Comparison of ENCODE assay signal across 8 cellular contexts in the genomic region with DNA sequence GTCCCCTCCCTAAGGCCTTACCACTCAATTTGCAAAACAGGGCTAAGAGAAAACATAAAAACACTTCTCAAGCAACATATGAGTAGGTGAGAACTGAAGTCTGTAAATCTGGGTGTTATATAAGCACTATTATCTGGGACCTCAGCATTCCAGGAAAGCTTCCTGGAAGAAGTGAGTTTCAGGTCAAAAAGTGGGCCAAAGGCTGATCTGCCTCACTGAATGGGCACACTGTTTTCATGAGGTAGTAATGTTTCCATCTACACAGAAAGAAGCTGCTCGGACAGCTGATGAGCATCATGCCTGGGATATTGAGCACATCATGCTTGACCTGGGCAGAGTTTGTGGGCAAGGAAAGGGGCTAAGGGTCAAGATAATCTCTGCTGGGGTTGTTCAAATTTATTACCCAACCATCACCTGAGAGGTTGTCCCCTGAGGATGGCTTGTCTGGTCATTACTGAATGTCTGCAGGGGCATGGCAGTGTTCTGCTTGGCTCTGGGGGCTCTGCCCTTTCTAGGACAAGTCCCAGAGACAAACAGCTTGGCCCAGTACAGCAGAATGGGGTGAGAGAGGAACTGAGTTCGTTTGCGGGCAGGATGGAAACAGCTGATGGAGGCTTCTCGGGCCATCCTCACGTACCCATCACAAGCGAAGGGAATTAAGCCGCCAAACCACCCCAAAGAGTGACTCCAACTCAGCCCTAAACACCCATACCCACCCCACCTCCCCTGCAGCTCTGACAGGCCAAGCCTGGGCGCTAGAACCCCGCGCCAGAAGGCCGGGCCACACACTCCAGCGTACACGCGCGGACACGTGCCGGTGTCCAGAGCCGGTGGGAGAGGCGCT. TPM values are rescaled to one million over a fixed set of nuclear protein-coding genes. Genes with fewer than 3 reads are reported as not detected.
DNase-seq lines count a peak whose midpoint lies in the region; ATAC-seq and TF ChIP-seq lines count a peak whose summit lies in the region.

No MANE protein-coding gene starts in this region.

- intact Hi-C loops in activated CD4-positive, alpha-beta memory T cell treated with anti-CD3 and anti-CD28 coated beads for 36 hours (cut with micrococcal nuclease) = loop anchor here (1.0 to 5.0 kb wide), 6 partner anchors 18 to 218 kb away; a partner anchor contains a TSS
- intact Hi-C loops in left ventricle myocardium inferior (cut with micrococcal nuclease) = no loop called here

- peak overlapping the region; percentile 94 for H3K4me3 Mint-ChIP-seq in activated naive CD4-positive, alpha-beta T cell treated with anti-CD3 and anti-CD28 coated beads, Interleukin-2, amount 10 ng/mL, durations not matched to agents 7 days and 5 days
- H3K4me3 Mint-ChIP-seq in activated CD4-positive, alpha-beta memory T cell treated with anti-CD3 and anti-CD28 coated beads for 36 hours = peak overlapping the region; percentile 76
- peak overlapping the region; percentile 73 for H3K4me3 Mint-ChIP-seq in stimulated activated effector memory CD8-positive, alpha-beta T cell treated with anti-CD3 and anti-CD28 coated beads, Interleukin-12 subunit alpha, Interleukin-12 subunit beta, amount 100 ng/mL, for 72 hours

- no peak overlapping the region for H3K27ac Mint-ChIP-seq in activated naive CD4-positive, alpha-beta T cell treated with anti-CD3 and anti-CD28 coated beads, Interleukin-2, amount 10 ng/mL, durations not matched to agents 7 days and 5 days
- H3K27ac Mint-ChIP-seq in activated CD4-positive, alpha-beta memory T cell treated with anti-CD3 and anti-CD28 coated beads for 36 hours = no peak overlapping the region
- no peak overlapping the region for H3K27ac Mint-ChIP-seq in stimulated activated effector memory CD8-positive, alpha-beta T cell treated with anti-CD3 and anti-CD28 coated beads, Interleukin-12 subunit alpha, Interleukin-12 subunit beta, amount 100 ng/mL, for 72 hours

- H3K9me3 Mint-ChIP-seq in activated naive CD4-positive, alpha-beta T cell treated with anti-CD3 and anti-CD28 coated beads, Interleukin-2, amount 10 ng/mL, durations not matched to agents 7 days and 5 days = no peaks in the 10 kb centered on the region
- H3K9me3 Mint-ChIP-seq in activated CD4-positive, alpha-beta memory T cell treated with anti-CD3 and anti-CD28 coated beads for 36 hours = no peaks in the 10 kb centered on the region
- H3K9me3 Mint-ChIP-seq in stimulated activated effector memory CD8-positive, alpha-beta T cell treated with anti-CD3 and anti-CD28 coated beads, Interleukin-12 subunit alpha, Interleukin-12 subunit beta, amount 100 ng/mL, for 72 hours = no peaks in the 10 kb centered on the region

- no peak for TF ChIP-seq CTCF in left ventricle myocardium inferior (IDR thresholded peaks at IDR 0.05; ENCODE audit: borderline replicate concordance)

- CTCF ChIA-PET in activated naive CD4-positive, alpha-beta T cell treated with anti-CD3 and anti-CD28 coated beads, Interleukin-2, amount 10 ng/mL, durations not matched to agents 7 days and 5 days (lab: Charles Lee) = interaction anchor here (0.6 to 5.5 kb wide), 6 partner anchors 14 to 238 kb away, joined by 3 to 34 read pairs (median 4); no protein-coding TSS in a partner anchor
- CTCF ChIA-PET in activated CD4-positive, alpha-beta memory T cell treated with anti-CD3 and anti-CD28 coated beads for 36 hours (lab: Charles Lee) = interaction anchor here (6.5 kb wide), 1 partner anchor 46 kb away, joined by 62 read pairs; no protein-coding TSS in a partner anchor

- H3K9me3 ChIP-seq in left ventricle myocardium inferior (replicated peaks) = no peaks in the 10 kb centered on the region

- POLR2A ChIA-PET in activated CD4-positive, alpha-beta memory T cell treated with anti-CD3 and anti-CD28 coated beads for 36 hours (lab: Charles Lee) = interaction anchor here (1.7 kb wide), 1 partner anchor 46 kb away, joined by 5 read pairs; no protein-coding TSS in a partner anchor

- H3K4me1 ChIP-seq in left ventricle myocardium inferior = peaks cover 33% of the 10 kb centered on the region

- peaks cover 56% of the 10 kb centered on the region for H3K4me1 Mint-ChIP-seq in activated naive CD4-positive, alpha-beta T cell treated with anti-CD3 and anti-CD28 coated beads, Interleukin-2, amount 10 ng/mL, durations not matched to agents 7 days and 5 days
- H3K4me1 Mint-ChIP-seq in activated CD4-positive, alpha-beta memory T cell treated with anti-CD3 and anti-CD28 coated beads for 36 hours (ENCODE audit: low read depth) = peaks cover 36% of the 10 kb centered on the region
- peaks cover 35% of the 10 kb centered on the region for H3K4me1 Mint-ChIP-seq in stimulated activated effector memory CD8-positive, alpha-beta T cell treated with anti-CD3 and anti-CD28 coated beads, Interleukin-12 subunit alpha, Interleukin-12 subunit beta, amount 100 ng/mL, for 72 hours

- H3K36me3 Mint-ChIP-seq in activated naive CD4-positive, alpha-beta T cell treated with anti-CD3 and anti-CD28 coated beads, Interleukin-2, amount 10 ng/mL, durations not matched to agents 7 days and 5 days = peaks cover 5% of the 10 kb centered on the region
- H3K36me3 Mint-ChIP-seq in activated CD4-positive, alpha-beta memory T cell treated with anti-CD3 and anti-CD28 coated beads for 36 hours = no peaks in the 10 kb centered on the region
- no peaks in the 10 kb centered on the region for H3K36me3 Mint-ChIP-seq in stimulated activated effector memory CD8-positive, alpha-beta T cell treated with anti-CD3 and anti-CD28 coated beads, Interleukin-12 subunit alpha, Interleukin-12 subunit beta, amount 100 ng/mL, for 72 hours

- H3K4me3 ChIP-seq in left ventricle myocardium inferior = peak overlapping the region; percentile 92

- peak overlapping the region; percentile 78 for H3K27ac ChIP-seq in left ventricle myocardium inferior (replicated peaks)

- H3K27me3 ChIP-seq in left ventricle myocardium inferior (ENCODE audit: low read depth) = no peaks in the 10 kb centered on the region

- ATAC-seq in stimulated activated effector memory CD8-positive, alpha-beta T cell treated with anti-CD3 and anti-CD28 coated beads, Interleukin-12 subunit alpha, Interleukin-12 subunit beta, amount 100 ng/mL, for 72 hours = peak; percentile 5
- ATAC-seq in HG03097 (IDR thresholded peaks at IDR 0.05; ENCODE audit: low FRiP score, unreplicated experiment) = no peak

- no peaks in the 10 kb centered on the region for H3K36me3 ChIP-seq in left ventricle myocardium inferior

- no peak for DNase-seq in activated naive CD4-positive, alpha-beta T cell treated with anti-CD3 and anti-CD28 coated beads, Interleukin-2, amount 10 ng/mL, durations not matched to agents 7 days and 5 days
- DNase-seq in activated naive CD4-positive, alpha-beta T cell (lab: John Stamatoyannopoulos, UW) = no peak
- peak; percentile 36 for DNase-seq in activated CD4-positive, alpha-beta memory T cell treated with anti-CD3 and anti-CD28 coated beads for 36 hours
- DNase-seq in left ventricle myocardium inferior (no peak), HK-2 (ENCODE audit: unreplicated experiment) (no peak), GM19238 (ENCODE audit: insufficient read length, low spot score) (no peak)
- DNase-seq in stimulated activated effector memory CD8-positive, alpha-beta T cell treated with anti-CD3 and anti-CD28 coated beads, Interleukin-12 subunit alpha, Interleukin-12 subunit beta, amount 100 ng/mL, for 72 hours (ENCODE audit: low spot score in 2 of 2) = no peak

- H3K27me3 Mint-ChIP-seq in activated naive CD4-positive, alpha-beta T cell treated with anti-CD3 and anti-CD28 coated beads, Interleukin-2, amount 10 ng/mL, durations not matched to agents 7 days and 5 days = peaks cover 51% of the 10 kb centered on the region
- H3K27me3 Mint-ChIP-seq in activated CD4-positive, alpha-beta memory T cell treated with anti-CD3 and anti-CD28 coated beads for 36 hours = no peaks in the 10 kb centered on the region

RNA-seq across cellular contexts. Expression of a gene that starts 1.2 kb away (rescaled TPM):
- 10 to 100 TPM; 32.2 to 32.3 TPM for total RNA-seq in activated CD4-positive, alpha-beta memory T cell treated with anti-CD3 and anti-CD28 coated beads for 36 hours
- 12.3 TPM for total RNA-seq in left ventricle myocardium inferior
